In the genomic region with DNA sequence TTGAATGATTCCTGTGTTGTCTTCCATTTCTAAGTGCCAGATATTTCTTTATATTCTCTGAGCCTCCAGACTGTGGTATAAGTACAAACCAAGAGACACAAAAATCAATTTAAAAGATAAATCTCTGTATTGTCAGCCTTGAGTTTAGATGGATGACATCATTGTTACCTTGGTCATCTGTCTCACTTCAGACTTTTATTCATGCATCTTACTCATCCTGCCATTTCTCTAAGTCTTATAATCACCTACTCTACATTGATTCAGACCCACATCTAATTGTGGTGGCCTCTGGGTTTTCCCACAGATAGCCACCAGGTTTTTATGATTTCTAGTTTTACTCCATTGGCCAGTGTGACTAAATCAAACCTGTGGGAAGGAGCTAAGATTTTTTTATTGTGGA, we compare ENCODE assay signal across 11 cellular contexts.
"Had no signal": no experiment of that assay in that cellular context is flagged by ENCODE, and none has a peak within 500 bp of the region (broad histone marks: within the 10 kb centered on the region; RNA-seq: fewer than 3 reads in every experiment).

No MANE protein-coding gene starts in this region.

- H3K4me1 ChIP-seq: neural progenitor cell had no signal

- H2AFZ ChIP-seq: neural progenitor cell had no signal

- H3K4me2 ChIP-seq: neural progenitor cell had no signal

- H3K27ac ChIP-seq: neural progenitor cell, ovary, tibial nerve had no signal

- H3K9me3 ChIP-seq: ovary had no signal

- H3K9ac ChIP-seq: neural progenitor cell had no signal

- H3K4me3 ChIP-seq: neural progenitor cell, ovary, tibial nerve had no signal

- ATAC-seq: activated CD8-positive, alpha-beta memory T cell treated with anti-CD3 and anti-CD28 coated beads, Interleukin-2, amount 10 ng/mL, durations not matched to agents 7 days and 5 days; activated naive CD4-positive, alpha-beta T cell treated with anti-CD3 and anti-CD28 coated beads, Interleukin-2, amount 50 U/mL, for 72 hours had no signal

- H3K36me3 ChIP-seq: neural progenitor cell, ovary, tibial nerve had no signal

- H3K27me3 ChIP-seq: neural progenitor cell, ovary, tibial nerve had no signal

- DNase-seq: activated CD8-positive, alpha-beta memory T cell treated with anti-CD3 and anti-CD28 coated beads, Interleukin-2, amount 10 ng/mL, durations not matched to agents 7 days and 5 days; activated effector memory CD4-positive, alpha-beta T cell treated with anti-CD3 and anti-CD28 coated beads, Interleukin-2, amount 50 U/mL, for 16 hours; activated T-cell treated with anti-CD3 and anti-CD28 coated beads, Interleukin-2, amount 50 U/mL, for 24 hours; amniotic stem cell; erythroblast; hippocampal formation; ovary; T-helper 2 cell had no signal
